In the genomic region with DNA sequence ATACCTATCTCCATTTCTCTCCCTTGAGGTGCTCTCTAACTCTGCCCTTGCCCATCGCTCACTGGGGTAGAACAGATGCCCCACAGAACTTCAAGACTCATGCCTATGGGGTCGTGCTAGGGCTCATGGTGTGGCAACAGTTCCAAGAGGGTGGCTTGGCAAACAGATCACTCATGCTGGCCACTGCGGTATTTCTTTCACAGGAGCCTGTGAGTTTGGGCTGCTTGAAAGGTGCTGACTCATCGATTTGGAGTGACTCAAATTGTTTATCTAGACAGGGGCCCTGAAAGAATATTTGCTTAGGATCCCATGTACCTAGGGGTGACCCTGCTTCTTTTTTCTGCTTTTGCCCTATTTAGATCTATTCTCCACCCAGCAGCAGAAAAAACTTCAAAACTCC, we compare ENCODE assay signal across 21 cellular contexts.
DNase-seq lines count a peak whose midpoint lies in the region; ATAC-seq, FAIRE-seq and TF ChIP-seq lines count a peak whose summit lies in the region.
"Had no signal": no experiment of that assay in that cellular context is flagged by ENCODE, and none has a peak within 500 bp of the region (broad histone marks: within the 10 kb centered on the region; RNA-seq: fewer than 3 reads in every experiment).

No MANE protein-coding gene starts in this region.

- intact Hi-C loops in MCF 10A (cut with micrococcal nuclease), result no loop called here
- intact Hi-C loops in breast epithelium (cut with DNase I; ENCODE audit: low total_unique reads), result no loop called here

- peaks cover 4% of the 10 kb centered on the region for H3K36me3 Mint-ChIP-seq in MCF 10A (ENCODE audit: insufficient read depth, unreplicated experiment)

- ATAC-seq in left lobe of liver, result no peak
- ATAC-seq: activated CD8-positive, alpha-beta T cell treated with anti-CD3 and anti-CD28 coated beads, Interleukin-2, amount 10 ng/mL, durations not matched to agents 7 days and 5 days; psoas muscle had no signal

- H3K4me3 ChIP-seq in breast epithelium (no peak overlapping the region), adipocyte (ENCODE audit: low read length) (no peak overlapping the region), fibroblast of pulmonary artery (replicated peaks; ENCODE audit: low read depth, low read length) (no peak overlapping the region), HAP-1 (no peak overlapping the region)
- H3K4me3 ChIP-seq: psoas muscle, thoracic aorta had no signal

- no peaks in the 10 kb centered on the region for H3K4me1 ChIP-seq in breast epithelium
- H3K4me1 ChIP-seq in adipocyte (ENCODE audit: control insufficient read depth, insufficient read depth, low read length), result no peaks in the 10 kb centered on the region
- H3K4me1 ChIP-seq in HAP-1, result peaks cover 2% of the 10 kb centered on the region; the same call in 1 of the 2 replicates
- H3K4me1 ChIP-seq: psoas muscle had no signal

- H3K27me3 Mint-ChIP-seq in MCF 10A (ENCODE audit: insufficient read depth, unreplicated experiment), result peaks cover 26% of the 10 kb centered on the region

- in situ Hi-C loops in HAP-1 (cut with MboI; ENCODE audit: low sequenced_read_pairs), result no loop called here

- no peak for FAIRE-seq in urothelium cell line (lab: Jason Lieb, UNC)
- FAIRE-seq: kidney had no signal

- DNase-seq in MCF 10A (ENCODE audit: unreplicated experiment) (peak; percentile 58), breast epithelium (ENCODE audit: low spot score in 2 of 2) (no peak), adipocyte (ENCODE audit: low read depth) (peak; percentile 7), fibroblast of pulmonary artery (ENCODE audit: low read depth) (peak; percentile 19), urothelium cell line (ENCODE audit: low spot score) (peak; percentile 71), NCI-H510A (lab: John Stamatoyannopoulos, UW) (no peak), left lobe of liver (ENCODE audit: low spot score) (no peak), HAP-1 (ENCODE audit: low spot score in 2 of 2) (no peak)
- DNase-seq: activated CD8-positive, alpha-beta T cell treated with anti-CD3 and anti-CD28 coated beads, Interleukin-2, amount 10 ng/mL, durations not matched to agents 7 days and 5 days; C1 segment of cervical spinal cord; effector CD4-positive, alpha-beta T cell; hippocampal formation; kidney; mesendoderm; NCI-H187 treated with DMSO at 0.1 percent for 48 hours; psoas muscle; Right ventricle myocardium superior; T-helper 1 cell had no signal

- H3K36me3 ChIP-seq in breast epithelium, result no peaks in the 10 kb centered on the region
- H3K36me3 ChIP-seq in adipocyte (ENCODE audit: control insufficient read depth, insufficient read depth, low read length, severe bottlenecking), result no peaks in the 10 kb centered on the region
- no peaks in the 10 kb centered on the region for H3K36me3 ChIP-seq in HAP-1 (replicated peaks)
- H3K36me3 ChIP-seq: thoracic aorta had no signal

- no peak for TF ChIP-seq CTCF in MCF 10A (IDR thresholded peaks at IDR 0.05; ENCODE audit: unreplicated experiment)
- no peak for TF ChIP-seq CTCF in breast epithelium (IDR thresholded peaks at IDR 0.05)
- TF ChIP-seq CTCF in fibroblast of pulmonary artery (IDR thresholded peaks at IDR 0.05; ENCODE audit: low read length, missing control alignments), result no peak

- peak overlapping the region; percentile 39 for H3K27ac Mint-ChIP-seq in MCF 10A (ENCODE audit: low read depth, unreplicated experiment)
- H3K27ac Mint-ChIP-seq: activated CD8-positive, alpha-beta T cell treated with anti-CD3 and anti-CD28 coated beads, Interleukin-2, amount 10 ng/mL, durations not matched to agents 7 days and 5 days had no signal

- H3K4me1 Mint-ChIP-seq in MCF 10A (ENCODE audit: insufficient read depth, unreplicated experiment), result peaks cover 21% of the 10 kb centered on the region
- H3K4me1 Mint-ChIP-seq: central memory CD8-positive, alpha-beta T cell had no signal

- H3K9ac ChIP-seq in adipocyte (ENCODE audit: low read length), result no peak overlapping the region

- no peaks in the 10 kb centered on the region for H3K9me3 ChIP-seq in breast epithelium
- no peaks in the 10 kb centered on the region for H3K9me3 ChIP-seq in adipocyte (ENCODE audit: control insufficient read depth, low read length)
- H3K9me3 ChIP-seq in HAP-1, result no peaks in the 10 kb centered on the region
- H3K9me3 ChIP-seq: psoas muscle, thoracic aorta had no signal

- no TSS peak for BruUV-seq in MCF 10A (replicated peaks; lab: Mats Ljungman, UMichigan)

- no peaks in the 10 kb centered on the region for H3K9me3 Mint-ChIP-seq in MCF 10A (ENCODE audit: unreplicated experiment)
- H3K9me3 Mint-ChIP-seq: central memory CD8-positive, alpha-beta T cell had no signal

- no peak overlapping the region for H3K4me3 Mint-ChIP-seq in MCF 10A (ENCODE audit: unreplicated experiment)
- H3K4me3 Mint-ChIP-seq: activated CD8-positive, alpha-beta T cell treated with anti-CD3 and anti-CD28 coated beads, Interleukin-2, amount 10 ng/mL, durations not matched to agents 7 days and 5 days; central memory CD8-positive, alpha-beta T cell had no signal

- no peak for TF ChIP-seq POLR2A in breast epithelium (IDR thresholded peaks at IDR 0.05)

- CTCF ChIA-PET in MCF 10A (lab: Yijun Ruan, JAX), result no interaction called here

- H3K27ac ChIP-seq in breast epithelium, result no peak overlapping the region
- H3K27ac ChIP-seq: 22Rv1, psoas muscle, thoracic aorta had no signal

- H3K27me3 ChIP-seq in breast epithelium, result no peaks in the 10 kb centered on the region
- H3K27me3 ChIP-seq in adipocyte (replicated peaks; ENCODE audit: control insufficient read depth, insufficient read depth, low read length), result peaks cover 15% of the 10 kb centered on the region
- no peaks in the 10 kb centered on the region for H3K27me3 ChIP-seq in HAP-1 (ENCODE audit: low read depth)

- POLR2A ChIA-PET in MCF 10A (lab: Yijun Ruan, JAX), result interaction anchor here (0.8 to 1.0 kb wide), 2 partner anchors 71 to 369 kb away, joined by 3 read pairs; no protein-coding TSS in a partner anchor

Comparison
In these comparisons a context has a peak if more than half of its experiments do, and no peak if none do; other contexts are left out.
1. DNase-seq: peak in MCF 10A (single experiment), adipocyte (single experiment), fibroblast of pulmonary artery (single experiment) and urothelium cell line (single experiment); none in breast epithelium (0 of 2), NCI-H510A (single experiment), left lobe of liver (single experiment) and HAP-1 (0 of 2).